19 cellular contexts compared by ENCODE assay signal in genomic region chr1:224276768-224277487, GRCh38. TPM values are rescaled to one million over a fixed set of nuclear protein-coding genes. Genes with fewer than 3 reads are reported as not detected.
A peak's percentile ranks its signal among the peaks of the same experiment; 100 is the strongest.
DNase-seq lines count a peak whose midpoint lies in the region; ATAC-seq and TF ChIP-seq lines count a peak whose summit lies in the region.
"Had no signal": no experiment of that assay in that cellular context is flagged by ENCODE, and none has a peak within 500 bp of the region (broad histone marks: within the 10 kb centered on the region; RNA-seq: fewer than 3 reads in every experiment).

No MANE protein-coding gene starts in this region.

- peaks cover 38% of the 10 kb centered on the region for H3K36me3 Mint-ChIP-seq in stimulated activated naive CD8-positive, alpha-beta T cell treated with anti-CD3 and anti-CD28 coated beads, Interleukin-15, Interleukin-2, amounts not matched to agents 100 ng/mL and 50 ng/mL, for 24 hours (ENCODE audit: low read depth)

- TF ChIP-seq CTCF in VCaP (conservative IDR thresholded peaks at IDR 0.05) (no peak), mucosa of descending colon (IDR thresholded peaks at IDR 0.05) (no peak)

- no peak for ATAC-seq in stimulated activated naive CD8-positive, alpha-beta T cell treated with anti-CD3 and anti-CD28 coated beads, Interleukin-15, amount 100 ng/mL, for 72 hours
- ATAC-seq in mucosa of descending colon (peak; percentile 80), GM21515 (IDR thresholded peaks at IDR 0.05; ENCODE audit: unreplicated experiment) (no peak), HG03460 (IDR thresholded peaks at IDR 0.05; ENCODE audit: unreplicated experiment) (no peak)
- ATAC-seq: A549, GM23338 had no signal

- DNase-seq in stimulated activated naive CD8-positive, alpha-beta T cell treated with anti-CD3 and anti-CD28 coated beads, Interleukin-15, amount 100 ng/mL, for 72 hours, result no peak
- no peak for DNase-seq in mucosa of descending colon
- no peak for DNase-seq in activated T-cell treated with anti-CD3 and anti-CD28 coated beads, Interleukin-2, amount 50 U/mL, for 1 hour
- no peak for DNase-seq in stimulated activated CD8-positive, alpha-beta memory T cell treated with anti-CD3 and anti-CD28 coated beads, Interleukin-4, amount 100 ng/mL, for 48 hours
- DNase-seq: DMS79 treated with DMSO at 0.1 percent for 48 hours, KBM-7, NCI-H1092, NCI-H1694, NCI-H2107, NCI-H345, NCI-H69, PC-9 had no signal

- H3K9me3 Mint-ChIP-seq in stimulated activated naive CD8-positive, alpha-beta T cell treated with anti-CD3 and anti-CD28 coated beads, Interleukin-15, Interleukin-2, amounts not matched to agents 100 ng/mL and 50 ng/mL, for 24 hours, result no peaks in the 10 kb centered on the region
- H3K9me3 Mint-ChIP-seq in stimulated activated naive CD8-positive, alpha-beta T cell treated with anti-CD3 and anti-CD28 coated beads, Interleukin-15, amount 100 ng/mL, for 72 hours, result no peaks in the 10 kb centered on the region
- H3K9me3 Mint-ChIP-seq: CD14-positive monocyte, GM23338 had no signal

- H3K4me3 ChIP-seq in mucosa of descending colon, result no peak overlapping the region
- H3K4me3 ChIP-seq: A549, GM23338, PC-9 had no signal

- intact Hi-C loops in mucosa of descending colon (cut with DNase I, micrococcal nuclease), result no loop called here

- H3K4me3 Mint-ChIP-seq in stimulated activated naive CD8-positive, alpha-beta T cell treated with anti-CD3 and anti-CD28 coated beads, Interleukin-15, Interleukin-2, amounts not matched to agents 100 ng/mL and 50 ng/mL, for 24 hours, result no peak overlapping the region
- no peak overlapping the region for H3K4me3 Mint-ChIP-seq in stimulated activated naive CD8-positive, alpha-beta T cell treated with anti-CD3 and anti-CD28 coated beads, Interleukin-15, amount 100 ng/mL, for 72 hours
- H3K4me3 Mint-ChIP-seq: CD14-positive monocyte, GM23338 had no signal

- H3K36me3 ChIP-seq in mucosa of descending colon (ENCODE audit: low read depth), result no peaks in the 10 kb centered on the region

- H3K4me1 ChIP-seq in mucosa of descending colon (ENCODE audit: low read depth), result peaks cover 18% of the 10 kb centered on the region
- H3K4me1 ChIP-seq: A549 had no signal

- no peaks in the 10 kb centered on the region for H3K27me3 Mint-ChIP-seq in stimulated activated naive CD8-positive, alpha-beta T cell treated with anti-CD3 and anti-CD28 coated beads, Interleukin-15, Interleukin-2, amounts not matched to agents 100 ng/mL and 50 ng/mL, for 24 hours
- no peaks in the 10 kb centered on the region for H3K27me3 Mint-ChIP-seq in stimulated activated naive CD8-positive, alpha-beta T cell treated with anti-CD3 and anti-CD28 coated beads, Interleukin-15, amount 100 ng/mL, for 72 hours

- H3K4me1 Mint-ChIP-seq in stimulated activated naive CD8-positive, alpha-beta T cell treated with anti-CD3 and anti-CD28 coated beads, Interleukin-15, Interleukin-2, amounts not matched to agents 100 ng/mL and 50 ng/mL, for 24 hours (ENCODE audit: low read depth), result no peaks in the 10 kb centered on the region
- H3K4me1 Mint-ChIP-seq in stimulated activated naive CD8-positive, alpha-beta T cell treated with anti-CD3 and anti-CD28 coated beads, Interleukin-15, amount 100 ng/mL, for 72 hours, result no peaks in the 10 kb centered on the region
- H3K4me1 Mint-ChIP-seq: CD14-positive monocyte, GM23338 had no signal

- H3K9me3 ChIP-seq in mucosa of descending colon, result no peaks in the 10 kb centered on the region
- H3K9me3 ChIP-seq: A549 had no signal

- peak overlapping the region; percentile 6 for H3K27ac Mint-ChIP-seq in stimulated activated naive CD8-positive, alpha-beta T cell treated with anti-CD3 and anti-CD28 coated beads, Interleukin-15, Interleukin-2, amounts not matched to agents 100 ng/mL and 50 ng/mL, for 24 hours
- peak overlapping the region in 1 of 2 donors; percentile 29 for H3K27ac Mint-ChIP-seq in stimulated activated naive CD8-positive, alpha-beta T cell treated with anti-CD3 and anti-CD28 coated beads, Interleukin-15, amount 100 ng/mL, for 72 hours
- H3K27ac Mint-ChIP-seq: CD14-positive monocyte, GM23338 had no signal

- H3K27ac ChIP-seq in VCaP, result peak overlapping the region; percentile 95
- H3K27ac ChIP-seq: A549, PC-9 had no signal

RNA-seq across cellular contexts. Expression of gene NVL, which starts 53.0 kb away (rescaled TPM):
- 10 to 100 TPM; 32.2 to 45.6 (median 34.7) TPM for total RNA-seq in mucosa of descending colon
